ENCODE assay signal across 12 cellular contexts in genomic region chr11:46594785-46595184, GRCh38. TPM values are rescaled to one million over a fixed set of nuclear protein-coding genes. Genes with fewer than 3 reads are reported as not detected.
DNase-seq lines count a peak whose midpoint lies in the region; ATAC-seq, FAIRE-seq and TF ChIP-seq lines count a peak whose summit lies in the region.
"Had no signal": no experiment of that assay in that cellular context is flagged by ENCODE, and none has a peak within 500 bp of the region (broad histone marks: within the 10 kb centered on the region; RNA-seq: fewer than 3 reads in every experiment).

No MANE protein-coding gene starts in this region.

- intact Hi-C loops in HepG2 (cut with micrococcal nuclease; ENCODE audit: unreplicated experiment), result loop anchor here (1.0 to 2.0 kb wide), 2 partner anchors 22 to 40 kb away; partner anchors contain the start of genes ATG13 and HARBI1
- intact Hi-C loops in right lobe of liver (cut with DNase I), result no loop called here
- intact Hi-C loops in activated B cell treated with CpG ODN at 0.5 μM for 24 hours (cut with micrococcal nuclease), result loop anchor here (1.0 to 10.0 kb wide), 5 partner anchors 9 to 1050 kb away; partner anchors contain the start of genes ARHGAP1, ATG13, HARBI1 and MTCH2

- H3K4me3 ChIP-seq in HepG2 (replicated peaks in 1 of 3; ENCODE audit: insufficient read depth in 1 of 3, low read depth in 2 of 3, low read length in 3 of 3), result peak overlapping the region; percentile 73 to 97 (median 87)
- no peak overlapping the region for H3K4me3 ChIP-seq in right lobe of liver

- no peak for TF ChIP-seq POLR2A in HepG2 (IDR thresholded peaks at IDR 0.05; ENCODE audit: insufficient read depth in 1 of 2, low read depth in 2 of 2, low read length in 2 of 2)
- TF ChIP-seq POLR2A in right lobe of liver (IDR thresholded peaks at IDR 0.05), result no peak

- CTCF ChIA-PET in HepG2 (lab: Yijun Ruan, JAX; ENCODE audit: low intra/inter-chr PET ratio, low total read pairs) (no interaction called here), activated B cell treated with CpG ODN at 0.5 μM for 24 hours (lab: Charles Lee) (no interaction called here)

- peaks cover 13% of the 10 kb centered on the region; the same call in 1 of the 2 replicates for H4K20me1 ChIP-seq in HepG2 (ENCODE audit: insufficient read depth, low read length)

- BruUV-seq in HepG2 (replicated peaks; lab: Mats Ljungman, UMichigan), result no TSS peak

- H3K9me3 ChIP-seq in HepG2 (ENCODE audit: low read length), result no peaks in the 10 kb centered on the region
- H3K9me3 ChIP-seq in right lobe of liver, result no peaks in the 10 kb centered on the region
- H3K9me3 ChIP-seq: ovary, thyroid gland had no signal

- in situ Hi-C loops in HepG2 (cut with HindIII; ENCODE audit: extremely low pct_ligation_motif_present, low pct_unique_long_range_greater_than_20kb), result no loop called here

- no peak for TF ChIP-seq CTCF in HepG2 (CRISPR knock-in tag; IDR thresholded peaks at IDR 0.05)
- TF ChIP-seq CTCF in right lobe of liver (IDR thresholded peaks at IDR 0.05), result no peak
- TF ChIP-seq CTCF in activated B cell treated with CpG ODN at 0.5 μM for 24 hours (IDR thresholded peaks at IDR 0.05), result no peak
- TF ChIP-seq CTCF in mesothelial cell of epicardium (IDR thresholded peaks at IDR 0.05; ENCODE audit: unreplicated experiment), result no peak
- no peak for TF ChIP-seq CTCF in HFFc6 (IDR thresholded peaks at IDR 0.05)

- H3K4me1 Mint-ChIP-seq in activated B cell treated with CpG ODN at 0.5 μM for 24 hours (peaks cover 37% of the 10 kb centered on the region), mesothelial cell of epicardium (peaks cover 31% of the 10 kb centered on the region), HFFc6 (ENCODE audit: low read depth) (peaks cover 38% of the 10 kb centered on the region)

- peaks cover 54% of the 10 kb centered on the region for H3K4me1 ChIP-seq in HepG2 (ENCODE audit: insufficient read depth, low read length)
- H3K4me1 ChIP-seq in right lobe of liver, result peaks cover 0 to 46% (median 4%) of the 10 kb centered on the region in 4 donors

- H3K27ac Mint-ChIP-seq in activated B cell treated with CpG ODN at 0.5 μM for 24 hours (no peak overlapping the region), mesothelial cell of epicardium (peak overlapping the region; percentile 95), HFFc6 (no peak overlapping the region)

- TF ChIP-seq RAD21 in HepG2 (CRISPR knock-in tag; IDR thresholded peaks at IDR 0.05), result no peak

- H3K9ac ChIP-seq in HepG2 (ENCODE audit: insufficient read depth, low read depth, low read length), result peak overlapping the region; percentile 91

- FAIRE-seq in HepG2 (lab: Jason Lieb, UNC), result peak; percentile 8

- ATAC-seq in HepG2 (peak; percentile 14; the same call in 2 of the 3 replicates), right lobe of liver (no peak), activated B cell treated with CpG ODN at 0.5 μM for 24 hours (ENCODE audit: low read depth) (no peak), HG02610 (IDR thresholded peaks at IDR 0.05; ENCODE audit: unreplicated experiment) (no peak)

- peak overlapping the region; percentile 97 for H3K27ac ChIP-seq in HepG2 (ENCODE audit: extremely low read length, insufficient read depth, low read length)
- H3K27ac ChIP-seq in right lobe of liver, result peak overlapping the region in 1 of 3 donors; percentile 82

- no peaks in the 10 kb centered on the region for H3K27me3 Mint-ChIP-seq in activated B cell treated with CpG ODN at 0.5 μM for 24 hours
- H3K27me3 Mint-ChIP-seq in mesothelial cell of epicardium (ENCODE audit: low read depth), result no peaks in the 10 kb centered on the region
- no peaks in the 10 kb centered on the region; the same call in 1 of the 2 replicates for H3K27me3 Mint-ChIP-seq in HFFc6 (ENCODE audit: insufficient read depth)

- H3K9me3 Mint-ChIP-seq in activated B cell treated with CpG ODN at 0.5 μM for 24 hours (no peaks in the 10 kb centered on the region), mesothelial cell of epicardium (no peaks in the 10 kb centered on the region), HFFc6 (no peaks in the 10 kb centered on the region)
- H3K9me3 Mint-ChIP-seq: H9 had no signal

- TF ChIP-seq EP300 in HepG2 (IDR thresholded peaks at IDR 0.05; ENCODE audit: low read depth in 2 of 2, low read length in 2 of 2), result no peak
- no peak for TF ChIP-seq EP300 in HepG2 (CRISPR knock-in tag; IDR thresholded peaks at IDR 0.05; ENCODE audit: borderline replicate concordance)

- DNase-seq in HepG2 (ENCODE audit: low spot score), result no peak
- DNase-seq in right lobe of liver, result no peak
- DNase-seq in activated B cell treated with CpG ODN at 0.5 μM for 24 hours, result no peak
- DNase-seq in mesothelial cell of epicardium (ENCODE audit: low spot score in 2 of 2, unreplicated experiment in 2 of 2), result no peak
- no peak for DNase-seq in HFFc6
- no peak for DNase-seq in stimulated activated CD4-positive, alpha-beta T cell treated with anti-CD3 and anti-CD28 coated beads, Interleukin-4, amount 100 ng/mL, for 1 hour
- no peak for DNase-seq in NCI-H187 (lab: John Stamatoyannopoulos, UW)
- DNase-seq: H9, kidney glomerular epithelial cell, ovary, thyroid gland had no signal

- peaks cover 49% of the 10 kb centered on the region for H3K79me2 ChIP-seq in HepG2 (ENCODE audit: insufficient read depth, low read length)

- 2% methylated on average over 10 of the region's 10 CpGs for WGBS in HepG2 (ENCODE audit: low lambda C conversion rate)
- WGBS in right lobe of liver (ENCODE audit: insufficient coverage, low coverage, low lambda C conversion rate, missing lambda C conversion rate), result 95% methylated on average over 10 of the region's 10 CpGs

- POLR2A ChIA-PET in HepG2 (lab: Yijun Ruan, JAX), result interaction anchor here (0.8 to 2.2 kb wide), 8 partner anchors 11 to 124 kb away, joined by 4 to 20 read pairs (median 6); partner anchors contain the start of genes ATG13 and F2
- POLR2A ChIA-PET in activated B cell treated with CpG ODN at 0.5 μM for 24 hours (lab: Charles Lee), result interaction anchor here (0.6 to 1.6 kb wide), 5 partner anchors 11 to 106 kb away, joined by 5 to 18 read pairs (median 9); partner anchors contain the start of genes ARHGAP1, ATG13, HARBI1 and ZNF408

- peaks cover 0 to 4% of the 10 kb centered on the region in 2 experiments; a peak in 1 of 5 replicates for H3K27me3 ChIP-seq in HepG2 (ENCODE audit: control insufficient read depth in 1 of 2, insufficient read depth in 2 of 2, low read length in 2 of 2)
- H3K27me3 ChIP-seq in right lobe of liver, result no peaks in the 10 kb centered on the region
- H3K27me3 ChIP-seq: ovary, thyroid gland had no signal

- H3K4me3 Mint-ChIP-seq in activated B cell treated with CpG ODN at 0.5 μM for 24 hours, result peak overlapping the region; percentile 97
- H3K4me3 Mint-ChIP-seq in mesothelial cell of epicardium, result peak overlapping the region; percentile 92
- no peak overlapping the region for H3K4me3 Mint-ChIP-seq in HFFc6

- H2AFZ ChIP-seq in HepG2 (ENCODE audit: low read length), result peak overlapping the region; percentile 59

- H3K36me3 ChIP-seq in HepG2 (replicated peaks in 1 of 2; ENCODE audit: control insufficient read depth in 1 of 2, insufficient read depth in 2 of 2, low read length in 2 of 2) (no peaks in the 10 kb centered on the region), right lobe of liver (no peaks in the 10 kb centered on the region)
- H3K36me3 ChIP-seq: ovary, thyroid gland had no signal

- peak overlapping the region; percentile 86 for H3K4me2 ChIP-seq in HepG2 (ENCODE audit: low read depth, low read length)

- H3K36me3 Mint-ChIP-seq in activated B cell treated with CpG ODN at 0.5 μM for 24 hours (ENCODE audit: low read depth), result peaks cover 6% of the 10 kb centered on the region
- no peaks in the 10 kb centered on the region for H3K36me3 Mint-ChIP-seq in mesothelial cell of epicardium
- H3K36me3 Mint-ChIP-seq in HFFc6 (ENCODE audit: low read depth), result peaks cover 6% of the 10 kb centered on the region; the same call in 1 of the 2 replicates

RNA-seq across cellular contexts. Expression of gene AMBRA1, which starts 1.0 kb away (rescaled TPM):
- total RNA-seq in HepG2 (2016; rRNA removed; fragmentation: Illumina TruSeq; extraction: Trizol) (26.0 and 26.1 TPM in 2 replicates), right lobe of liver (10 to 100 TPM; 11.0 to 15.7 (median 13.6) TPM), activated B cell treated with CpG ODN at 0.5 μM for 24 hours (35.5 and 39.1 TPM in 2 replicates), mesothelial cell of epicardium (48.4 to 48.9 TPM (median 48.8 TPM) in 3 replicates)
- 17.6 and 23.5 TPM in 2 replicates for total RNA-seq in HepG2 (2016; cell fraction: cytosol; rRNA removed; fragmentation: Illumina TruSeq; extraction: Trizol; ENCODE audit: low read depth)
- 22.8 and 26.4 TPM in 2 replicates for total RNA-seq in HepG2 (2016; cell fraction: insoluble cytoplasmic fraction; rRNA removed; fragmentation: Illumina TruSeq; extraction: Trizol)
- 11.4 and 12.2 TPM in 2 replicates for total RNA-seq in HepG2 (2016; cell fraction: membrane; rRNA removed; fragmentation: Illumina TruSeq; extraction: Trizol)
- 31.5 and 33.0 TPM in 2 replicates for total RNA-seq in HepG2 (2016; cell fraction: nucleus; rRNA removed; fragmentation: Illumina TruSeq; extraction: Trizol)
- polyA plus RNA-seq in HepG2 (2011; rRNA removed), result 15.7 and 16.8 TPM in 2 replicates
- 7.8 and 8.9 TPM in 2 replicates for polyA plus RNA-seq in HepG2 (2011; cell fraction: cytosol; rRNA removed)
- 32.8 and 50.7 TPM in 2 replicates for polyA plus RNA-seq in HepG2 (2011; cell fraction: nucleus; rRNA removed)
- 16.2 and 19.7 TPM in 2 replicates for polyA plus RNA-seq in HepG2 (2012)
- 0.49 and 0.63 TPM in 2 replicates for polyA plus RNA-seq in HepG2 (2016; cell fraction: cytosol; fragmentation: Illumina TruSeq; extraction: Trizol; ENCODE audit: low read depth)
- 10.4 and 12.5 TPM in 2 replicates for polyA plus RNA-seq in HepG2 (2016; cell fraction: insoluble cytoplasmic fraction; fragmentation: Illumina TruSeq; extraction: Trizol; ENCODE audit: low read depth)
- polyA plus RNA-seq in HepG2 (2016; cell fraction: membrane; fragmentation: Illumina TruSeq; extraction: Trizol; ENCODE audit: low read depth), result 1.7 and 2.2 TPM in 2 replicates
- polyA plus RNA-seq in HepG2 (2016; cell fraction: nucleus; fragmentation: Illumina TruSeq; extraction: Trizol; ENCODE audit: insufficient read depth, low read depth), result 14.6 and 18.1 TPM in 2 replicates
- polyA minus RNA-seq in HepG2 (2011; rRNA and poly(A)+ RNA removed; ENCODE audit: low replicate concordance), result 74.1 and 110 TPM in 2 replicates
- 20.0 and 28.0 TPM in 2 replicates for polyA minus RNA-seq in HepG2 (2011; cell fraction: cytosol; rRNA and poly(A)+ RNA removed)
- 91.6 and 127 TPM in 2 replicates for polyA minus RNA-seq in HepG2 (2011; cell fraction: nucleus; rRNA and poly(A)+ RNA removed)
- total RNA-seq in HFFc6 (2021; fragmentation: NEBNext Ultra II Directional; extraction: Animal tissue kit (Norgen Biotek cat#: 25700)), result 10 to 100 TPM; 23.2 to 25.9 (median 24.4) TPM

RNA-seq across cellular contexts. Expression of gene HARBI1, which starts 22.2 kb away (rescaled TPM):
- total RNA-seq in HepG2 (2016; rRNA removed; fragmentation: Illumina TruSeq; extraction: Trizol), result 4.8 and 6.9 TPM in 2 replicates
- 1.5 and 2.1 TPM in 2 replicates for total RNA-seq in HepG2 (2016; cell fraction: cytosol; rRNA removed; fragmentation: Illumina TruSeq; extraction: Trizol; ENCODE audit: low read depth)
- total RNA-seq in HepG2 (2016; cell fraction: insoluble cytoplasmic fraction; rRNA removed; fragmentation: Illumina TruSeq; extraction: Trizol), result 4.6 and 6.5 TPM in 2 replicates
- 4.0 and 4.8 TPM in 2 replicates for total RNA-seq in HepG2 (2016; cell fraction: membrane; rRNA removed; fragmentation: Illumina TruSeq; extraction: Trizol)
- 1.5 and 3.2 TPM in 2 replicates for total RNA-seq in HepG2 (2016; cell fraction: nucleus; rRNA removed; fragmentation: Illumina TruSeq; extraction: Trizol)
- 2.5 and 3.0 TPM in 2 replicates for polyA plus RNA-seq in HepG2 (2011; rRNA removed)
- 1.7 and 2.6 TPM in 2 replicates for polyA plus RNA-seq in HepG2 (2011; cell fraction: cytosol; rRNA removed)
- 2.5 and 3.5 TPM in 2 replicates for polyA plus RNA-seq in HepG2 (2011; cell fraction: nucleus; rRNA removed)
- polyA plus RNA-seq in HepG2 (2012), result 2.4 and 2.6 TPM in 2 replicates
- 0.31 and 0.55 TPM in 2 replicates for polyA plus RNA-seq in HepG2 (2016; cell fraction: cytosol; fragmentation: Illumina TruSeq; extraction: Trizol; ENCODE audit: low read depth)
- polyA plus RNA-seq in HepG2 (2016; cell fraction: insoluble cytoplasmic fraction; fragmentation: Illumina TruSeq; extraction: Trizol; ENCODE audit: low read depth), result 4.2 and 4.6 TPM in 2 replicates
- polyA plus RNA-seq in HepG2 (2016; cell fraction: membrane; fragmentation: Illumina TruSeq; extraction: Trizol; ENCODE audit: low read depth), result 1.1 and 1.2 TPM in 2 replicates
- 1.9 and 3.3 TPM in 2 replicates for polyA plus RNA-seq in HepG2 (2016; cell fraction: nucleus; fragmentation: Illumina TruSeq; extraction: Trizol; ENCODE audit: insufficient read depth, low read depth)
- polyA minus RNA-seq in HepG2 (2011; rRNA and poly(A)+ RNA removed; ENCODE audit: low replicate concordance), result 4.5 and 8.3 TPM in 2 replicates
- 2.2 TPM in 2 replicates for polyA minus RNA-seq in HepG2 (2011; cell fraction: cytosol; rRNA and poly(A)+ RNA removed)
- polyA minus RNA-seq in HepG2 (2011; cell fraction: nucleus; rRNA and poly(A)+ RNA removed), result 2.2 and 4.4 TPM in 2 replicates
- total RNA-seq in right lobe of liver, result 1 to 10 TPM; 2.0 to 3.4 (median 2.9) TPM
- total RNA-seq in activated B cell treated with CpG ODN at 0.5 μM for 24 hours, result 5.4 and 6.5 TPM in 2 replicates
- 5.4 to 6.3 TPM (median 6.0 TPM) in 3 replicates for total RNA-seq in mesothelial cell of epicardium
- total RNA-seq in HFFc6 (2021; fragmentation: NEBNext Ultra II Directional; extraction: Animal tissue kit (Norgen Biotek cat#: 25700)), result 1 to 10 TPM; 3.8 to 5.2 (median 4.7) TPM

RNA-seq across cellular contexts. Expression of gene ATG13, which starts 22.6 kb away (rescaled TPM):
- 55.0 and 61.8 TPM in 2 replicates for total RNA-seq in HepG2 (2016; rRNA removed; fragmentation: Illumina TruSeq; extraction: Trizol)
- total RNA-seq in HepG2 (2016; cell fraction: cytosol; rRNA removed; fragmentation: Illumina TruSeq; extraction: Trizol; ENCODE audit: low read depth), result 13.7 and 14.5 TPM in 2 replicates
- total RNA-seq in HepG2 (2016; cell fraction: insoluble cytoplasmic fraction; rRNA removed; fragmentation: Illumina TruSeq; extraction: Trizol), result 58.5 and 64.2 TPM in 2 replicates
- 46.2 and 49.5 TPM in 2 replicates for total RNA-seq in HepG2 (2016; cell fraction: membrane; rRNA removed; fragmentation: Illumina TruSeq; extraction: Trizol)
- total RNA-seq in HepG2 (2016; cell fraction: nucleus; rRNA removed; fragmentation: Illumina TruSeq; extraction: Trizol), result 30.0 and 38.4 TPM in 2 replicates
- 76.3 and 77.3 TPM in 2 replicates for polyA plus RNA-seq in HepG2 (2011; rRNA removed)
- polyA plus RNA-seq in HepG2 (2011; cell fraction: cytosol; rRNA removed), result 56.1 and 62.7 TPM in 2 replicates
- 84.0 and 100 TPM in 2 replicates for polyA plus RNA-seq in HepG2 (2011; cell fraction: nucleus; rRNA removed)
- polyA plus RNA-seq in HepG2 (2012), result 38.3 and 43.7 TPM in 2 replicates
- 10.8 and 11.5 TPM in 2 replicates for polyA plus RNA-seq in HepG2 (2016; cell fraction: cytosol; fragmentation: Illumina TruSeq; extraction: Trizol; ENCODE audit: low read depth)
- polyA plus RNA-seq in HepG2 (2016; cell fraction: insoluble cytoplasmic fraction; fragmentation: Illumina TruSeq; extraction: Trizol; ENCODE audit: low read depth), result 62.7 and 66.3 TPM in 2 replicates
- 31.9 and 39.2 TPM in 2 replicates for polyA plus RNA-seq in HepG2 (2016; cell fraction: membrane; fragmentation: Illumina TruSeq; extraction: Trizol; ENCODE audit: low read depth)
- polyA plus RNA-seq in HepG2 (2016; cell fraction: nucleus; fragmentation: Illumina TruSeq; extraction: Trizol; ENCODE audit: insufficient read depth, low read depth), result 48.8 and 53.2 TPM in 2 replicates
- polyA minus RNA-seq in HepG2 (2011; rRNA and poly(A)+ RNA removed; ENCODE audit: low replicate concordance), result 156 and 179 TPM in 2 replicates
- 39.7 and 48.5 TPM in 2 replicates for polyA minus RNA-seq in HepG2 (2011; cell fraction: cytosol; rRNA and poly(A)+ RNA removed)
- polyA minus RNA-seq in HepG2 (2011; cell fraction: nucleus; rRNA and poly(A)+ RNA removed), result 55.7 and 65.5 TPM in 2 replicates
- 10 to 100 TPM; 34.5 to 60.9 (median 41.1) TPM for total RNA-seq in right lobe of liver
- 49.1 and 73.7 TPM in 2 replicates for total RNA-seq in activated B cell treated with CpG ODN at 0.5 μM for 24 hours
- 67.4 to 68.4 TPM (median 67.8 TPM) in 3 replicates for total RNA-seq in mesothelial cell of epicardium
- 10 to 100 TPM; 64.2 to 94.0 (median 85.3) TPM for total RNA-seq in HFFc6 (2021; fragmentation: NEBNext Ultra II Directional; extraction: Animal tissue kit (Norgen Biotek cat#: 25700))

Comparison
In these comparisons a context has a peak if more than half of its experiments do, and no peak if none do; other contexts are left out.
1. H3K4me3 ChIP-seq: peak in HepG2 (3 of 3); none in right lobe of liver (0 of 3).
2. intact Hi-C loops: an anchor here in HepG2 (1.0 to 2.0 kb wide) and activated B cell treated with CpG ODN at 0.5 μM for 24 hours (1.0 to 10.0 kb wide); none called in right lobe of liver.